8 cellular contexts compared by ENCODE assay signal in genomic region chr15:67146875-67147381, GRCh38.
A peak's percentile ranks its signal among the peaks of the same experiment; 100 is the strongest.
DNase-seq lines count a peak whose midpoint lies in the region; ATAC-seq lines count a peak whose summit lies in the region.

No MANE protein-coding gene starts in this region.

- peak; percentile 52 for DNase-seq in SIG-M5 treated with dmso at 0.1 percent for 504 hours (lab: John Stamatoyannopoulos, UW; ENCODE audit: unreplicated experiment)
- no peak for DNase-seq in SIG-M5 (lab: John Stamatoyannopoulos, UW)
- DNase-seq in activated T-cell treated with anti-CD3 and anti-CD28 coated beads, Interleukin-2, amount 50 U/mL, for 1 hour: peak; percentile 48
- DNase-seq in Right ventricle myocardium superior: peak; percentile 46
- DNase-seq in renal cortical epithelial cell (ENCODE audit: low read depth): peak; percentile 90
- no peak for DNase-seq in NCI-H2227 treated with DMSO at 0.1 percent for 48 hours (lab: John Stamatoyannopoulos, UW)

- ATAC-seq in Right ventricle myocardium superior (ENCODE audit: poor library complexity) (peak; percentile 40), GM18502 (IDR thresholded peaks at IDR 0.05; ENCODE audit: poor library complexity, unreplicated experiment) (no peak), HG02852 (IDR thresholded peaks at IDR 0.05; ENCODE audit: unreplicated experiment) (no peak)

- intact Hi-C loops in Right ventricle myocardium superior (cut with DNase I): no loop called here

Comparison
In these comparisons a context has a peak if more than half of its experiments do, and no peak if none do; other contexts are left out.
1. DNase-seq: peak in SIG-M5 treated with dmso at 0.1 percent for 504 hours (single experiment), activated T-cell treated with anti-CD3 and anti-CD28 coated beads, Interleukin-2, amount 50 U/mL, for 1 hour (single experiment), Right ventricle myocardium superior (single experiment) and renal cortical epithelial cell (single experiment); none in SIG-M5 (single experiment) and NCI-H2227 treated with DMSO at 0.1 percent for 48 hours (single experiment).